10 cellular contexts compared by ENCODE assay signal in genomic region chr14:50798048-50798421, GRCh38. TPM values are rescaled to one million over a fixed set of nuclear protein-coding genes. Genes with fewer than 3 reads are reported as not detected.
DNase-seq lines count a peak whose midpoint lies in the region; ATAC-seq, FAIRE-seq and TF ChIP-seq lines count a peak whose summit lies in the region.
"Had no signal": no experiment of that assay in that cellular context is flagged by ENCODE, and none has a peak within 500 bp of the region (broad histone marks: within the 10 kb centered on the region; RNA-seq: fewer than 3 reads in every experiment).

No MANE protein-coding gene starts in this region.

- H3K27me3 ChIP-seq in BLaER1 (no peaks in the 10 kb centered on the region), adrenal gland (no peaks in the 10 kb centered on the region)
- H3K27me3 ChIP-seq: right atrium auricular region had no signal

- peaks cover 46% of the 10 kb centered on the region for H3K4me1 Mint-ChIP-seq in activated T-cell treated with anti-CD3 and anti-CD28 coated beads, Interleukin-2, amount 50 U/mL, for 72 hours (ENCODE audit: low read depth)

- TF ChIP-seq CTCF in adrenal gland (IDR thresholded peaks at IDR 0.05): no peak

- H3K4me3 ChIP-seq in BLaER1: no peak overlapping the region
- no peak overlapping the region for H3K4me3 ChIP-seq in adrenal gland
- H3K4me3 ChIP-seq: right atrium auricular region had no signal

- H3K4me1 ChIP-seq in BLaER1 (peaks cover 77% of the 10 kb centered on the region), adrenal gland (replicated peaks in 1 of 2) (no peaks in the 10 kb centered on the region)

- H3K27me3 Mint-ChIP-seq in activated T-cell treated with anti-CD3 and anti-CD28 coated beads, Interleukin-2, amount 50 U/mL, for 72 hours (ENCODE audit: low read depth): no peaks in the 10 kb centered on the region

- H3K36me3 ChIP-seq in BLaER1: peaks cover 57% of the 10 kb centered on the region
- H3K36me3 ChIP-seq in adrenal gland (replicated peaks in 1 of 2): no peaks in the 10 kb centered on the region
- H3K36me3 ChIP-seq: right atrium auricular region had no signal

- no peak overlapping the region for H3K9ac ChIP-seq in BLaER1

- ATAC-seq in HG02840 (IDR thresholded peaks at IDR 0.05; ENCODE audit: low FRiP score, unreplicated experiment): peak; percentile 73
- no peak for ATAC-seq in activated T-cell treated with anti-CD3 and anti-CD28 coated beads, Interleukin-2, amount 50 U/mL, for 72 hours (replicated peaks in 1 of 2)

- WGBS in adrenal gland, 4 donors: 90 to 98% (median 91%) methylated on average over 2 of the region's 2 CpGs

- H3K36me3 Mint-ChIP-seq in activated T-cell treated with anti-CD3 and anti-CD28 coated beads, Interleukin-2, amount 50 U/mL, for 72 hours (ENCODE audit: insufficient read depth in 2 of 2): peaks cover 2 to 4% of the 10 kb centered on the region in 2 donors

- peak; percentile 93 for FAIRE-seq in GM19239 (lab: Jason Lieb, UNC)

- DNase-seq in GM19239 (ENCODE audit: insufficient read length, low spot score) (no peak), NOMO-1 treated with DMSO at 0.1 percent for 48 hours (lab: John Stamatoyannopoulos, UW; ENCODE audit: unreplicated experiment) (peak; percentile 63), NCI-H128 (lab: John Stamatoyannopoulos, UW; ENCODE audit: unreplicated experiment) (no peak), NCI-H1105 treated with DMSO at 0.1 percent for 48 hours (lab: John Stamatoyannopoulos, UW) (no peak), adrenal gland (no peak)
- no peak for DNase-seq in activated T-cell treated with anti-CD3 and anti-CD28 coated beads, Interleukin-2, amount 50 U/mL, for 72 hours
- DNase-seq: NCI-H748 treated with DMSO at 0.1 percent for 48 hours had no signal

- H3K4me2 ChIP-seq in BLaER1: peak overlapping the region; percentile 25

- TF ChIP-seq POLR2A in adrenal gland (IDR thresholded peaks at IDR 0.05): no peak

- no peaks in the 10 kb centered on the region for H3K9me3 ChIP-seq in BLaER1
- H3K9me3 ChIP-seq in adrenal gland (replicated peaks in 1 of 3): no peaks in the 10 kb centered on the region
- H3K9me3 ChIP-seq: right atrium auricular region had no signal

- H3K27ac ChIP-seq in BLaER1: no peak overlapping the region
- H3K27ac ChIP-seq in adrenal gland: no peak overlapping the region
- H3K27ac ChIP-seq: right atrium auricular region had no signal

- no peak overlapping the region for H3K27ac Mint-ChIP-seq in activated T-cell treated with anti-CD3 and anti-CD28 coated beads, Interleukin-2, amount 50 U/mL, for 72 hours

- intact Hi-C loops in adrenal gland (cut with DNase I): no loop called here

- no peaks in the 10 kb centered on the region for H3K9me3 Mint-ChIP-seq in activated T-cell treated with anti-CD3 and anti-CD28 coated beads, Interleukin-2, amount 50 U/mL, for 72 hours

- H4K20me1 ChIP-seq in BLaER1: peaks cover 14% of the 10 kb centered on the region; the same call in 1 of the 2 replicates

- no peak overlapping the region for H3K4me3 Mint-ChIP-seq in activated T-cell treated with anti-CD3 and anti-CD28 coated beads, Interleukin-2, amount 50 U/mL, for 72 hours

RNA-seq across cellular contexts. Expression of gene NIN, which starts 32.9 kb away (rescaled TPM):
- 10 to 100 TPM; 46.1 to 60.0 TPM for total RNA-seq in activated T-cell treated with anti-CD3 and anti-CD28 coated beads, Interleukin-2, amount 50 U/mL, for 72 hours
- total RNA-seq in adrenal gland: 10 to 100 TPM; 13.5 to 22.4 (median 19.5) TPM
- polyA plus RNA-seq in adrenal gland: 1 to 10 TPM; 3.0 to 8.7 (median 6.8) TPM
